ENCODE assay signal across 13 cellular contexts in the genomic region with DNA sequence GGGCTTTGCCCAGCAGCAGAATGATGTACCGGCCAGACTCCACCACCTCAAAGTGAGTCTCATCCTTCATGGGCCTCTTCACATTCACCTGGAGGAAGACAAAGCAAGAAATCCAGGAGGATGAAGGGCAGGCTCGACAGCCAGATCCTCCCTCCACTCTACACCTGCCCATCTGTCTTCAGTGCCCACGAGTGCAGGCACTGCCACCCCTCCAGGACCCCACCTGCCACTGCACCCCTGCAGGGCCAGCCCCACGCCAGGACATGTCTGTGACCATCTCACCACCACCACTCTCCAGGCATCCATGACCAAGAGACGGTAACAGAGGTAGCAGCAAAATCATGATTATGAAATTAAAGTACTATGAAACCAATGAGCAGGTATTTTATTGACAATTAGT.
A peak's percentile ranks its signal among the peaks of the same experiment; 100 is the strongest.
DNase-seq lines count a peak whose midpoint lies in the region; TF ChIP-seq lines count a peak whose summit lies in the region.
"Had no signal": no experiment of that assay in that cellular context is flagged by ENCODE, and none has a peak within 500 bp of the region (broad histone marks: within the 10 kb centered on the region; RNA-seq: fewer than 3 reads in every experiment).

No MANE protein-coding gene starts in this region.

- no peaks in the 10 kb centered on the region for H3K4me1 Mint-ChIP-seq in endodermal cell
- H3K4me1 Mint-ChIP-seq: CD4-positive, CD25-positive, alpha-beta regulatory T cell had no signal

- H2BK15ac ChIP-seq in neuronal stem cell (ENCODE audit: low read length), result no peak overlapping the region

- no peak overlapping the region for H3K4me3 Mint-ChIP-seq in endodermal cell
- H3K4me3 Mint-ChIP-seq: CD4-positive, CD25-positive, alpha-beta regulatory T cell had no signal

- no peak overlapping the region for H2BK5ac ChIP-seq in neuronal stem cell (ENCODE audit: low read length)

- H3K4me3 ChIP-seq in H7 (ENCODE audit: insufficient read depth, low read depth, low read length) (no peak overlapping the region), endodermal cell (ENCODE audit: low read length) (no peak overlapping the region), neuronal stem cell (ENCODE audit: low read length in 2 of 2) (no peak overlapping the region)
- H3K4me3 ChIP-seq: BLaER1 treated with 17β-estradiol and CSF1 and Interleukin-3, amounts not matched to agents 10 nM and 100 nM had no signal

- H3K4ac ChIP-seq in neuronal stem cell (ENCODE audit: low read length), result peak overlapping the region; percentile 87

- no peak overlapping the region for H3K23ac ChIP-seq in neuronal stem cell (ENCODE audit: low read depth, low read length, poor library complexity)

- no peak overlapping the region for H2BK120ac ChIP-seq in neuronal stem cell (ENCODE audit: low read depth, low read length)

- DNase-seq in H7, result peak; percentile 3
- peak; percentile 25 for DNase-seq in endodermal cell
- no peak for DNase-seq in neuronal stem cell (ENCODE audit: low spot score)
- peak; percentile 26 for DNase-seq in ureter (ENCODE audit: low spot score)
- no peak for DNase-seq in amygdala (lab: John Stamatoyannopoulos, UW)
- no peak for DNase-seq in NCI-H2227 (lab: John Stamatoyannopoulos, UW; ENCODE audit: unreplicated experiment)
- no peak for DNase-seq in substantia nigra (lab: John Stamatoyannopoulos, UW)
- DNase-seq: 8988T; AML-193; CD4-positive, CD25-positive, alpha-beta regulatory T cell; DMS53; GF-D8 had no signal

- H3K9me3 ChIP-seq in endodermal cell (ENCODE audit: control insufficient read depth, low read length) (peaks cover 18% of the 10 kb centered on the region), neuronal stem cell (replicated peaks in 1 of 2; ENCODE audit: control insufficient read depth in 2 of 2, insufficient read depth in 1 of 2, low read depth in 1 of 2, low read length in 2 of 2) (peaks cover 7 to 10% of the 10 kb centered on the region in 2 donors)

- H3K27ac Mint-ChIP-seq in endodermal cell, result no peak overlapping the region
- H3K27ac Mint-ChIP-seq: CD4-positive, CD25-positive, alpha-beta regulatory T cell had no signal

- no peaks in the 10 kb centered on the region for H3K27me3 ChIP-seq in H7 (ENCODE audit: control insufficient read depth, insufficient read depth, low read length)
- no peaks in the 10 kb centered on the region for H3K27me3 ChIP-seq in endodermal cell (ENCODE audit: control insufficient read depth, insufficient read depth, low read length, poor library complexity, severe bottlenecking)
- H3K27me3 ChIP-seq in neuronal stem cell (ENCODE audit: control insufficient read depth in 3 of 3, insufficient read depth in 3 of 3, low read depth in 1 of 3, low read length in 3 of 3), result no peaks in the 10 kb centered on the region
- H3K27me3 ChIP-seq: BLaER1 treated with 17β-estradiol and CSF1 and Interleukin-3, amounts not matched to agents 10 nM and 100 nM had no signal

- no peak overlapping the region for H3K4me2 ChIP-seq in neuronal stem cell (ENCODE audit: insufficient read depth, low read length, poor library complexity, severe bottlenecking)
- H3K4me2 ChIP-seq: BLaER1 treated with 17β-estradiol and CSF1 and Interleukin-3, amounts not matched to agents 10 nM and 100 nM had no signal

- H2AK5ac ChIP-seq in neuronal stem cell (ENCODE audit: low read depth, low read length), result no peak overlapping the region

- peaks cover 94% of the 10 kb centered on the region for H3K36me3 Mint-ChIP-seq in endodermal cell (ENCODE audit: low read depth)
- H3K36me3 Mint-ChIP-seq: CD4-positive, CD25-positive, alpha-beta regulatory T cell had no signal

- H3K79me1 ChIP-seq in neuronal stem cell (ENCODE audit: low read depth, low read length), result no peaks in the 10 kb centered on the region

- peaks cover 24% of the 10 kb centered on the region for H3K9me3 Mint-ChIP-seq in endodermal cell

- H3K9ac ChIP-seq in endodermal cell (ENCODE audit: extremely low read depth, low read length, poor library complexity, severe bottlenecking), result no peak overlapping the region
- no peak overlapping the region for H3K9ac ChIP-seq in neuronal stem cell (ENCODE audit: low read depth, low read length, poor library complexity)
- H3K9ac ChIP-seq: BLaER1 treated with 17β-estradiol and CSF1 and Interleukin-3, amounts not matched to agents 10 nM and 100 nM had no signal

- H2AFZ ChIP-seq in neuronal stem cell (ENCODE audit: low read length), result no peak overlapping the region

- H3K14ac ChIP-seq in neuronal stem cell (ENCODE audit: low read length), result no peak overlapping the region

- H3K18ac ChIP-seq in neuronal stem cell (ENCODE audit: low read length), result no peak overlapping the region

- no peak for TF ChIP-seq CTCF in endodermal cell (conservative IDR thresholded peaks at IDR 0.05)

- no peak overlapping the region for H4K91ac ChIP-seq in neuronal stem cell (ENCODE audit: low read depth, low read length, poor library complexity)

- no peak overlapping the region for H2BK12ac ChIP-seq in neuronal stem cell (ENCODE audit: low read length)

- H3K27me3 Mint-ChIP-seq in endodermal cell (ENCODE audit: insufficient read depth), result no peaks in the 10 kb centered on the region

- H3K4me1 ChIP-seq in endodermal cell (ENCODE audit: control insufficient read depth, insufficient read depth, low read length), result no peaks in the 10 kb centered on the region
- no peaks in the 10 kb centered on the region for H3K4me1 ChIP-seq in neuronal stem cell (ENCODE audit: control insufficient read depth in 2 of 2, insufficient read depth in 1 of 2, low read depth in 1 of 2, low read length in 2 of 2)
- H3K4me1 ChIP-seq: BLaER1 treated with 17β-estradiol and CSF1 and Interleukin-3, amounts not matched to agents 10 nM and 100 nM had no signal

- WGBS in endodermal cell (ENCODE audit: insufficient coverage in 1 of 2, insufficient read length in 1 of 2), 2 experiments, result 94% methylated on average over 5 of the region's 5 CpGs; no CpG with 5 or more reads in 1 of the 2 experiments
- WGBS in neuronal stem cell (ENCODE audit: extremely low coverage in 2 of 2, insufficient read length in 2 of 2, insufficient replicate concordance in 1 of 2), 2 donors, result no CpG with 5 or more reads among the region's 5 CpGs

- H3K27ac ChIP-seq in endodermal cell (ENCODE audit: low read depth, low read length), result no peak overlapping the region
- peak overlapping the region; percentile 26 for H3K27ac ChIP-seq in neuronal stem cell (replicated peaks; ENCODE audit: low read length)
- no peak overlapping the region for H3K27ac ChIP-seq in substantia nigra (ENCODE audit: low read depth, low read length, poor library complexity, severe bottlenecking)
- H3K27ac ChIP-seq: BLaER1 treated with 17β-estradiol and CSF1 and Interleukin-3, amounts not matched to agents 10 nM and 100 nM had no signal

- no peak overlapping the region for H4K8ac ChIP-seq in neuronal stem cell (ENCODE audit: low read depth, low read length)

- H3K36me3 ChIP-seq in H7 (replicated peaks; ENCODE audit: control insufficient read depth, insufficient read depth, low read length) (no peaks in the 10 kb centered on the region), endodermal cell (ENCODE audit: control insufficient read depth, insufficient read depth, low read length) (peaks cover 50% of the 10 kb centered on the region), neuronal stem cell (replicated peaks in 1 of 2; ENCODE audit: control insufficient read depth in 2 of 2, insufficient read depth in 2 of 2, low read length in 2 of 2) (no peaks in the 10 kb centered on the region)
- H3K36me3 ChIP-seq: BLaER1 treated with 17β-estradiol and CSF1 and Interleukin-3, amounts not matched to agents 10 nM and 100 nM had no signal

Comparison
In these comparisons a context has a peak if more than half of its experiments do, and no peak if none do; other contexts are left out.
1. DNase-seq: peak in H7 (single experiment), endodermal cell (single experiment) and ureter (single experiment); none in neuronal stem cell (single experiment), amygdala (0 of 56), NCI-H2227 (single experiment) and substantia nigra (0 of 49).